8 cellular contexts compared by ENCODE assay signal in genomic region chr10:97321032-97321806, GRCh38. TPM values are rescaled to one million over a fixed set of nuclear protein-coding genes. Genes with fewer than 3 reads are reported as not detected.
DNase-seq lines count a peak whose midpoint lies in the region; ATAC-seq, FAIRE-seq and TF ChIP-seq lines count a peak whose summit lies in the region.

No MANE protein-coding gene starts in this region.

- H3K27ac ChIP-seq in K562 (ENCODE audit: extremely low read depth, low read depth, low read length), result no peak overlapping the region
- peak overlapping the region; percentile 98 to 100 for H3K27ac ChIP-seq in liver (ENCODE audit: low read depth in 1 of 2, low read length in 2 of 2)
- H3K27ac ChIP-seq in WERI-Rb-1, result no peak overlapping the region

- CTCF ChIA-PET in K562 (lab: Yijun Ruan, JAX; ENCODE audit: low intra/inter-chr PET ratio), result no interaction called here

- H3K9me1 ChIP-seq in K562 (ENCODE audit: control insufficient read depth, insufficient read depth, low read length), result no peaks in the 10 kb centered on the region

- DNase-seq in DMS53 (lab: John Stamatoyannopoulos, UW) (peak; percentile 79), NCI-H2171 treated with DMSO at 0.1 percent for 48 hours (lab: John Stamatoyannopoulos, UW) (peak; percentile 48), K562 (ENCODE audit: extremely low read depth in 1 of 4, low spot score in 3 of 4) (no peak), kidney tubule cell (ENCODE audit: low spot score) (no peak), A172 (ENCODE audit: low spot score) (no peak), WERI-Rb-1 (no peak)
- DNase-seq in stimulated activated naive CD8-positive, alpha-beta T cell treated with anti-CD3 and anti-CD28 coated beads, Interleukin-15, amount 100 ng/mL, for 72 hours, result peak; percentile 8 to 17

- H3K9me3 Mint-ChIP-seq in stimulated activated naive CD8-positive, alpha-beta T cell treated with anti-CD3 and anti-CD28 coated beads, Interleukin-15, amount 100 ng/mL, for 72 hours, result no peaks in the 10 kb centered on the region

- H3K9ac ChIP-seq in K562 (ENCODE audit: insufficient read depth in 1 of 2, low read depth in 2 of 2, low read length in 2 of 2), result peak overlapping the region in 1 of 2 experiments; percentile 26; a peak in 1 of 4 replicates
- peak overlapping the region; percentile 85 to 94 for H3K9ac ChIP-seq in liver (ENCODE audit: low read depth in 1 of 2, low read length in 2 of 2)

- no peak for TF ChIP-seq CTCF in K562 (IDR thresholded peaks at IDR 0.05 in 2 of 3, conservative IDR thresholded peaks at IDR 0.05 in 1 of 3; ENCODE audit: insufficient read depth in 2 of 3, low read depth in 1 of 3, low read length in 3 of 3)
- TF ChIP-seq CTCF in liver (IDR thresholded peaks at IDR 0.05; ENCODE audit: low read depth, low read length, missing input control), result no peak
- TF ChIP-seq CTCF in WERI-Rb-1 (IDR thresholded peaks at IDR 0.05; ENCODE audit: low read depth, low read length), result no peak

- no peak for TF ChIP-seq EP300 in K562 (IDR thresholded peaks at IDR 0.05; ENCODE audit: low read length)

- in situ Hi-C loops in K562 (cut with MboI), result no loop called here

- peak overlapping the region in 1 of 2 donors; percentile 88 for H3K27ac Mint-ChIP-seq in stimulated activated naive CD8-positive, alpha-beta T cell treated with anti-CD3 and anti-CD28 coated beads, Interleukin-15, amount 100 ng/mL, for 72 hours

- no peak overlapping the region for H2AFZ ChIP-seq in K562 (ENCODE audit: low read depth, low read length)

- no peak for TF ChIP-seq POLR2A in K562 (conservative IDR thresholded peaks at IDR 0.05)

- H3K36me3 ChIP-seq in K562 (ENCODE audit: control insufficient read depth, insufficient read depth, low read length), result no peaks in the 10 kb centered on the region
- H3K36me3 ChIP-seq in liver (ENCODE audit: control insufficient read depth in 4 of 4, insufficient read depth in 3 of 4, low read depth in 1 of 4, low read length in 3 of 4), result no peaks in the 10 kb centered on the region
- H3K36me3 ChIP-seq in WERI-Rb-1, result no peaks in the 10 kb centered on the region; the same call in 1 of the 2 replicates

- no peaks in the 10 kb centered on the region for H3K27me3 Mint-ChIP-seq in stimulated activated naive CD8-positive, alpha-beta T cell treated with anti-CD3 and anti-CD28 coated beads, Interleukin-15, amount 100 ng/mL, for 72 hours

- H3K4me1 ChIP-seq in K562 (replicated peaks in 1 of 2; ENCODE audit: control insufficient read depth in 2 of 2, insufficient read depth in 2 of 2, low read length in 2 of 2), result peaks cover 7 to 25% of the 10 kb centered on the region in 2 experiments
- H3K4me1 ChIP-seq in liver (ENCODE audit: control insufficient read depth in 4 of 4, insufficient read depth in 4 of 4, low read length in 3 of 4), result peaks cover 0 to 34% (median 16%) of the 10 kb centered on the region in 4 donors

- 36% methylated on average over 5 of the region's 38 CpGs for WGBS in K562 (ENCODE audit: insufficient coverage, low coverage, missing lambda C conversion rate)
- 12% methylated on average over 38 of the region's 38 CpGs for WGBS in liver

- no peak for ATAC-seq in K562
- ATAC-seq in stimulated activated naive CD8-positive, alpha-beta T cell treated with anti-CD3 and anti-CD28 coated beads, Interleukin-15, amount 100 ng/mL, for 72 hours, result no peak

- peaks cover 37% of the 10 kb centered on the region for H3K4me1 Mint-ChIP-seq in stimulated activated naive CD8-positive, alpha-beta T cell treated with anti-CD3 and anti-CD28 coated beads, Interleukin-15, amount 100 ng/mL, for 72 hours

- H3K9me3 ChIP-seq in K562 (replicated peaks; ENCODE audit: control insufficient read depth, insufficient read depth, low read depth, low read length) (no peaks in the 10 kb centered on the region), liver (ENCODE audit: control insufficient read depth in 4 of 4, low read length in 3 of 4) (no peaks in the 10 kb centered on the region), WERI-Rb-1 (ENCODE audit: severe bottlenecking) (no peaks in the 10 kb centered on the region)

- TF ChIP-seq RAD21 in K562 (CRISPR knock-in tag; conservative IDR thresholded peaks at IDR 0.05 in 1 of 2, IDR thresholded peaks at IDR 0.05 in 1 of 2), result no peak
- TF ChIP-seq RAD21 in liver (IDR thresholded peaks at IDR 0.05), result no peak

- 0 out of 2 replicates have a peak overlapping the region, but pooled peaks have one; percentile 7 for H3K4me2 ChIP-seq in K562 (ENCODE audit: insufficient read depth, low read length)

- no TSS peak for BruUV-seq in K562 (replicated peaks; lab: Mats Ljungman, UMichigan)

- H4K20me1 ChIP-seq in K562 (replicated peaks; ENCODE audit: control insufficient read depth, insufficient read depth, low read length), result no peaks in the 10 kb centered on the region

- POLR2A ChIA-PET in K562 (lab: Yijun Ruan, JAX), result interaction anchor here (0.6 to 1.4 kb wide), 6 partner anchors 10 to 896 kb away, joined by 3 to 4 read pairs (median 3); no protein-coding TSS in a partner anchor

- H3K27me3 ChIP-seq in K562 (ENCODE audit: control insufficient read depth in 2 of 2, insufficient read depth in 2 of 2, low read length in 2 of 2) (no peaks in the 10 kb centered on the region), liver (ENCODE audit: control insufficient read depth in 4 of 4, insufficient read depth in 4 of 4, low read length in 3 of 4) (no peaks in the 10 kb centered on the region), WERI-Rb-1 (ENCODE audit: insufficient read depth, low read depth, severe bottlenecking) (no peaks in the 10 kb centered on the region)

- no peak overlapping the region for H3K4me3 ChIP-seq in K562
- peak overlapping the region; percentile 52 to 90 (median 71) for H3K4me3 ChIP-seq in liver (ENCODE audit: low read depth in 1 of 3, low read length in 3 of 3)
- no peak overlapping the region for H3K4me3 ChIP-seq in WERI-Rb-1 (ENCODE audit: low read depth, low read length)

- H3K79me2 ChIP-seq in K562 (ENCODE audit: control insufficient read depth, insufficient read depth, low read length), result peaks cover 9% of the 10 kb centered on the region; the same call in 1 of the 3 replicates

- peak overlapping the region; percentile 90 to 96 for H3K4me3 Mint-ChIP-seq in stimulated activated naive CD8-positive, alpha-beta T cell treated with anti-CD3 and anti-CD28 coated beads, Interleukin-15, amount 100 ng/mL, for 72 hours

- FAIRE-seq in K562 (lab: Jason Lieb, UNC), result no peak

- intact Hi-C loops in K562 (cut with micrococcal nuclease), result no loop called here

RNA-seq across cellular contexts. Expression of gene FRAT1, which starts 2.1 kb away (rescaled TPM):
- total RNA-seq in K562 (2011; cell fraction: chromatin; rRNA removed; ENCODE audit: low replicate concordance), result 1.5 and 3.3 TPM in 2 replicates
- 3.5 and 5.1 TPM in 2 replicates for total RNA-seq in K562 (2011; cell fraction: nucleolus; rRNA removed)
- 2.3 and 2.4 TPM in 2 replicates for total RNA-seq in K562 (2011; cell fraction: nucleoplasm; rRNA removed)
- total RNA-seq in K562 (2014; rRNA removed) (2.4 and 2.7 TPM in 2 replicates), K562 (2014; rRNA removed; fragmentation: Illumina TruSeq; extraction: Trizol) (1.4 and 1.7 TPM in 2 replicates), K562 (2015; rRNA removed; fragmentation: Illumina TruSeq; extraction: Trizol) (1.4 and 1.6 TPM in 2 replicates), K562 (2021) (4.6 and 4.7 TPM in 2 replicates), liver (1 to 10 TPM; 5.9 to 7.4 TPM)
- polyA plus RNA-seq in K562 (2011; rRNA removed) (1.2 and 1.3 TPM in 2 replicates), K562 (2014; fragmentation: Illumina TruSeq; extraction: Trizol) (0.67 and 1.7 TPM in 2 replicates), K562 (2014; fragmentation: Nextera tagmentation; extraction: Ambion mirVana) (under 1 TPM; 0.11 to 0.17 TPM), K562 (2014; rRNA removed) (2.3 and 2.4 TPM in 2 replicates), liver (1 to 10 TPM; 4.3 to 4.6 TPM)
- polyA plus RNA-seq in K562 (2011; cell fraction: cytosol; rRNA removed), result 1.0 and 2.9 TPM in 2 replicates
- polyA plus RNA-seq in K562 (2011; cell fraction: nucleus; rRNA removed), result 2.0 and 2.1 TPM in 2 replicates
- polyA plus RNA-seq in K562 (2012), result 2.8 and 3.2 TPM in 2 replicates
- 1.6 and 2.6 TPM in 2 replicates for polyA minus RNA-seq in K562 (2011; rRNA and poly(A)+ RNA removed)
- 3.1 and 3.4 TPM in 2 replicates for polyA minus RNA-seq in K562 (2011; cell fraction: cytosol; rRNA and poly(A)+ RNA removed)
- polyA minus RNA-seq in K562 (2011; cell fraction: nucleus; rRNA and poly(A)+ RNA removed), result 3.8 and 5.1 TPM in 2 replicates
- total RNA-seq in A172 (2014; rRNA removed; shearing (Covaris generic)), result 1.8 and 2.3 TPM in 2 replicates

RNA-seq across cellular contexts. Expression of gene FRAT2, which starts 13.3 kb away (rescaled TPM):
- 5.7 and 5.9 TPM in 2 replicates for total RNA-seq in K562 (2011; cell fraction: chromatin; rRNA removed; ENCODE audit: low replicate concordance)
- 8.5 and 8.7 TPM in 2 replicates for total RNA-seq in K562 (2011; cell fraction: nucleolus; rRNA removed)
- total RNA-seq in K562 (2011; cell fraction: nucleoplasm; rRNA removed), result 7.8 and 7.9 TPM in 2 replicates
- total RNA-seq in K562 (2014; rRNA removed) (29.1 and 29.6 TPM in 2 replicates), K562 (2014; rRNA removed; fragmentation: Illumina TruSeq; extraction: Trizol) (19.5 and 24.2 TPM in 2 replicates), K562 (2015; rRNA removed; fragmentation: Illumina TruSeq; extraction: Trizol) (18.1 and 19.1 TPM in 2 replicates), K562 (2021) (27.2 and 31.7 TPM in 2 replicates), liver (10 to 100 TPM; 14.4 to 15.1 TPM)
- polyA plus RNA-seq in K562 (2011; rRNA removed) (9.9 and 14.1 TPM in 2 replicates), K562 (2014; fragmentation: Illumina TruSeq; extraction: Trizol) (22.6 and 24.5 TPM in 2 replicates), K562 (2014; fragmentation: Nextera tagmentation; extraction: Ambion mirVana) (1 to 10 TPM; 4.3 to 5.3 TPM), K562 (2014; rRNA removed) (26.2 and 27.0 TPM in 2 replicates), liver (1 to 10 TPM; 2.7 to 9.0 TPM)
- 13.8 and 18.7 TPM in 2 replicates for polyA plus RNA-seq in K562 (2011; cell fraction: cytosol; rRNA removed)
- polyA plus RNA-seq in K562 (2011; cell fraction: nucleus; rRNA removed), result 7.4 and 7.5 TPM in 2 replicates
- polyA plus RNA-seq in K562 (2012), result 11.5 and 14.1 TPM in 2 replicates
- polyA minus RNA-seq in K562 (2011; rRNA and poly(A)+ RNA removed), result 9.1 and 9.8 TPM in 2 replicates
- polyA minus RNA-seq in K562 (2011; cell fraction: cytosol; rRNA and poly(A)+ RNA removed), result 5.7 and 5.9 TPM in 2 replicates
- polyA minus RNA-seq in K562 (2011; cell fraction: nucleus; rRNA and poly(A)+ RNA removed), result 3.4 and 5.4 TPM in 2 replicates
- total RNA-seq in A172 (2014; rRNA removed; shearing (Covaris generic)), result 4.0 and 4.2 TPM in 2 replicates

RNA-seq across cellular contexts. Expression of gene ARHGAP19, which starts 28.8 kb away (rescaled TPM):
- 17.6 and 33.2 TPM in 2 replicates for total RNA-seq in K562 (2011; cell fraction: chromatin; rRNA removed; ENCODE audit: low replicate concordance)
- total RNA-seq in K562 (2011; cell fraction: nucleolus; rRNA removed), result 11.2 and 15.7 TPM in 2 replicates
- 26.4 and 33.4 TPM in 2 replicates for total RNA-seq in K562 (2011; cell fraction: nucleoplasm; rRNA removed)
- total RNA-seq in K562 (2014; rRNA removed) (14.4 and 14.9 TPM in 2 replicates), K562 (2014; rRNA removed; fragmentation: Illumina TruSeq; extraction: Trizol) (28.1 and 31.6 TPM in 2 replicates), K562 (2015; rRNA removed; fragmentation: Illumina TruSeq; extraction: Trizol) (20.0 and 20.7 TPM in 2 replicates), K562 (2021) (23.2 and 27.5 TPM in 2 replicates), liver (10 to 100 TPM in 1 of 2 donors, 1 to 10 TPM in 1; 5.3 to 23.4 TPM)
- polyA plus RNA-seq in K562 (2011; rRNA removed) (49.5 and 50.2 TPM in 2 replicates), K562 (2014; fragmentation: Illumina TruSeq; extraction: Trizol) (21.1 and 26.8 TPM in 2 replicates), K562 (2014; fragmentation: Nextera tagmentation; extraction: Ambion mirVana) (10 to 100 TPM; 14.8 to 27.4 TPM), K562 (2014; rRNA removed) (19.8 and 20.1 TPM in 2 replicates), liver (1 to 10 TPM; 1.6 to 1.9 TPM)
- polyA plus RNA-seq in K562 (2011; cell fraction: cytosol; rRNA removed), result 10.7 and 25.6 TPM in 2 replicates
- 25.2 and 45.5 TPM in 2 replicates for polyA plus RNA-seq in K562 (2011; cell fraction: nucleus; rRNA removed)
- polyA plus RNA-seq in K562 (2012), result 13.6 and 20.7 TPM in 2 replicates
- 36.4 and 39.9 TPM in 2 replicates for polyA minus RNA-seq in K562 (2011; rRNA and poly(A)+ RNA removed)
- polyA minus RNA-seq in K562 (2011; cell fraction: cytosol; rRNA and poly(A)+ RNA removed), result 18.9 and 23.6 TPM in 2 replicates
- 7.1 and 17.2 TPM in 2 replicates for polyA minus RNA-seq in K562 (2011; cell fraction: nucleus; rRNA and poly(A)+ RNA removed)
- 15.2 and 16.1 TPM in 2 replicates for total RNA-seq in A172 (2014; rRNA removed; shearing (Covaris generic))

Comparison
In these comparisons a context has a peak if more than half of its experiments do, and no peak if none do; other contexts are left out.
1. DNase-seq: peak in DMS53 (single experiment), NCI-H2171 treated with DMSO at 0.1 percent for 48 hours (single experiment) and stimulated activated naive CD8-positive, alpha-beta T cell treated with anti-CD3 and anti-CD28 coated beads, Interleukin-15, amount 100 ng/mL, for 72 hours (2 of 2); none in K562 (0 of 4), kidney tubule cell (single experiment), A172 (single experiment) and WERI-Rb-1 (single experiment).
2. H3K27ac ChIP-seq: peak in liver (2 of 2); none in K562 (single experiment) and WERI-Rb-1 (single experiment).
3. H3K4me3 ChIP-seq: peak in liver (3 of 3); none in K562 (single experiment) and WERI-Rb-1 (single experiment).